In the genomic region with DNA sequence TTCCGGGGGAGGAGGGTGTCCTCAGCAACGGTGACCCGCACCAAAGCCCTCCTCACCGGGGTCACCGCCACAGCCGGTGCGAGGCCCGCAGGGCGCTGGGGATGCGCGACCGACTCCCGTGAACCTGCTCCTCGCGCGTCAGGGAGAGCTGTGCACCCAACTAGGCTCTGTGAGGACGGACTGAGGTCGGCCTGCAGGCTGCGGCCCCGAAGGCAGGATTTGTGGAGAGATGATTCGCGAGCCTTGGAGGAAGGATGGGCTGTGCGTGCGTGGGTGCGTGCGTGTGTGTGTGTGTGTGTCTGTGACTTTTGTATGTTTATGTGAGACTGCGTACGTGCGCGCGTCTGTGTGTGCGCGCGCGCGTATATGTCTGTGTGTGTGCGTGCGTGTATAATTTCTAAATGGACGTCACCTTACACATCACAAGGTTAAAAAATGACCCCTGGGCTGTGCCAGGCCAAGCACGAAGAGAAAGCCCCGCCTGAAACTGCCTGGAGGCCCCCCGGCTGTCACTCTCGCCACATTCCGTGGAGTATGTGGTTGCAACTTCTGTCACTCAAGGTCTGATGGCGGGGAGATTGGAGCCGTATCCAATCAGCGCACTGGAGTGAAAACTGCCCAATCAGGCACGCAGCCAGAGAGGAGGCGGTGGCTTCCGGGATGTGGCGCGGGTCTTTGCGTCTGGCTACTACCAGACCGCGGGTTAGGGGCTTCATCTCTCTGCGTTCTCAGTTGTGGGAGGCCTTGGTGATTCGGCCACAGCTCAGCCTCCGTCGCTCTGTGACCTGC, we compare ENCODE assay signal across 8 cellular contexts. TPM values are rescaled to one million over a fixed set of nuclear protein-coding genes. Genes with fewer than 3 reads are reported as not detected.
A peak's percentile ranks its signal among the peaks of the same experiment; 100 is the strongest.
DNase-seq lines count a peak whose midpoint lies in the region; ATAC-seq, FAIRE-seq and TF ChIP-seq lines count a peak whose summit lies in the region.

A gene (plus strand): TSS at position 672 of the 789 bp plus-strand sequence. CDS start 170 bp downstream, outside the sequence.

- H3K36me3 ChIP-seq in bronchial epithelial cell (ENCODE audit: control insufficient read depth, insufficient read depth, low read length) (peaks cover 1% of the 10 kb centered on the region), iPS-20b (ENCODE audit: insufficient read depth, low read depth, low read length) (peaks cover 17% of the 10 kb centered on the region; the same call in 1 of the 2 replicates), small intestine (ENCODE audit: control insufficient read depth in 2 of 2, insufficient read depth in 2 of 2, low read length in 2 of 2) (peaks cover 0 to 3% of the 10 kb centered on the region in 2 donors)

- H3K4me3 Mint-ChIP-seq in WTC11: peak within 1 kb of the TSS; percentile 99

- peaks cover 14% of the 10 kb centered on the region for H3K36me3 Mint-ChIP-seq in WTC11

- peak within 1 kb of the TSS; percentile 87 for H3K9ac ChIP-seq in iPS-20b (ENCODE audit: low read depth, low read length)

- peaks cover 16% of the 10 kb centered on the region; the same call in 1 of the 2 replicates for H3K27me3 Mint-ChIP-seq in WTC11 (ENCODE audit: low read depth)

- H3K4me1 ChIP-seq in iPS-20b (ENCODE audit: insufficient read depth, low read length): peaks cover 3% of the 10 kb centered on the region; the same call in 1 of the 2 replicates
- peaks cover 0 to 2% of the 10 kb centered on the region in 2 donors for H3K4me1 ChIP-seq in small intestine (ENCODE audit: control insufficient read depth in 2 of 2, insufficient read depth in 1 of 2, low read depth in 1 of 2, low read length in 1 of 2)

- H3K4me3 ChIP-seq in bronchial epithelial cell (ENCODE audit: low read depth, low read length): peak within 1 kb of the TSS; percentile 84
- peak within 1 kb of the TSS; percentile 97 for H3K4me3 ChIP-seq in iPS-20b (ENCODE audit: low read length)
- peak within 1 kb of the TSS; percentile 71 to 90 for H3K4me3 ChIP-seq in small intestine (ENCODE audit: low read depth in 1 of 2, low read length in 2 of 2)

- POLR2A ChIA-PET in WTC11 (lab: Charles Lee): interaction anchor here (0.5 to 1.5 kb wide), 5 partner anchors 14 to 214 kb away, joined by 3 to 7 read pairs (median 6); a partner anchor contains a TSS

- peak; percentile 91 for ATAC-seq in GM18505 (IDR thresholded peaks at IDR 0.05; ENCODE audit: unreplicated experiment)
- ATAC-seq in HG02973 (IDR thresholded peaks at IDR 0.05; ENCODE audit: unreplicated experiment): peak; percentile 89
- peak; percentile 92 for ATAC-seq in WTC11

- H3K9me3 ChIP-seq in iPS-20b (ENCODE audit: insufficient read depth, low read depth, low read length) (peaks cover 6% of the 10 kb centered on the region; the same call in 1 of the 2 replicates), small intestine (ENCODE audit: control insufficient read depth, low read depth) (no peaks in the 10 kb centered on the region)

- peak; percentile 92 for DNase-seq in NCI-H2107 treated with DMSO at 0.1 percent for 48 hours (lab: John Stamatoyannopoulos, UW; ENCODE audit: unreplicated experiment)
- peak; percentile 95 for DNase-seq in WTC11 (ENCODE audit: low spot score)
- DNase-seq in bronchial epithelial cell (ENCODE audit: low read depth): peak; percentile 92
- DNase-seq in small intestine: peak; percentile 99
- DNase-seq in RKO (ENCODE audit: low spot score): no peak

- CTCF ChIA-PET in WTC11 (lab: Charles Lee): interaction anchor here (1.8 kb wide), 1 partner anchor 32 kb away, joined by 4 read pairs; a partner anchor contains a TSS

- H3K4me1 Mint-ChIP-seq in WTC11: peaks cover 37% of the 10 kb centered on the region

- WGBS in small intestine, 3 donors: 0 to 1% (median 0%) methylated on average over 56 to 59 of the region's 59 CpGs

- peak within 1 kb of the TSS; percentile 78 for H3K27ac ChIP-seq in iPS-20b (ENCODE audit: low read length)
- H3K27ac ChIP-seq in small intestine (ENCODE audit: low read depth in 1 of 2, low read length in 1 of 2): peak within 1 kb of the TSS; percentile 84 to 93

- H3K27me3 ChIP-seq in bronchial epithelial cell (ENCODE audit: control insufficient read depth, insufficient read depth, low read length) (no peaks in the 10 kb centered on the region), iPS-20b (ENCODE audit: insufficient read depth, low read length) (peaks cover 24% of the 10 kb centered on the region), small intestine (ENCODE audit: control insufficient read depth in 2 of 2, insufficient read depth in 2 of 2, low read length in 2 of 2) (no peaks in the 10 kb centered on the region)

- TF ChIP-seq POLR2A in GM18505 (IDR thresholded peaks at IDR 0.05; ENCODE audit: borderline replicate concordance, extremely low read depth, insufficient read depth, insufficient read length): peak; percentile 69

- H3K9me3 Mint-ChIP-seq in WTC11: peaks cover 4% of the 10 kb centered on the region; the same call in 1 of the 2 replicates

- TF ChIP-seq CTCF in WTC11 (IDR thresholded peaks at IDR 0.05) (no peak), bronchial epithelial cell (IDR thresholded peaks at IDR 0.05; ENCODE audit: insufficient read depth, low read length, severe bottlenecking) (no peak)

- H3K27ac Mint-ChIP-seq in WTC11: peak within 1 kb of the TSS; percentile 98

- peak; percentile 96 for FAIRE-seq in bronchial epithelial cell (lab: Jason Lieb, UNC)
- FAIRE-seq in small intestine (lab: Jason Lieb, UNC): no peak

TF ChIP-seq in WTC11, 78 proteins besides CTCF, POLR2A, EP300 and RAD21 (continues in another document):
- TF ChIP-seq FOXK1 (CRISPR knock-in tag; IDR thresholded peaks at IDR 0.05) (peak; percentile 80), ZNF138 (CRISPR knock-in tag; conservative IDR thresholded peaks at IDR 0.05) (0 out of 2 replicates have a peak, but pooled peaks have one; percentile 67)
- TF ChIP-seq, protein P1, sequence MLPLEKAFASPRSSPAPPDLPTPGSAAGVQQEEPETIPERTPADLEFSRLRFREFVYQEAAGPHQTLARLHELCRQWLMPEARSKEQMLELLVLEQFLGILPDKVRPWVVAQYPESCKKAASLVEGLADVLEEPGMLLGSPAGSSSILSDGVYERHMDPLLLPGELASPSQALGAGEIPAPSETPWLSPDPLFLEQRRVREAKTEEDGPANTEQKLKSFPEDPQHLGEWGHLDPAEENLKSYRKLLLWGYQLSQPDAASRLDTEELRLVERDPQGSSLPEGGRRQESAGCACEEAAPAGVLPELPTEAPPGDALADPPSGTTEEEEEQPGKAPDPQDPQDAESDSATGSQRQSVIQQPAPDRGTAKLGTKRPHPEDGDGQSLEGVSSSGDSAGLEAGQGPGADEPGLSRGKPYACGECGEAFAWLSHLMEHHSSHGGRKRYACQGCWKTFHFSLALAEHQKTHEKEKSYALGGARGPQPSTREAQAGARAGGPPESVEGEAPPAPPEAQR (CRISPR knock-in tag; IDR thresholded peaks at IDR 0.05): no peak
- TF ChIP-seq, protein P2, sequence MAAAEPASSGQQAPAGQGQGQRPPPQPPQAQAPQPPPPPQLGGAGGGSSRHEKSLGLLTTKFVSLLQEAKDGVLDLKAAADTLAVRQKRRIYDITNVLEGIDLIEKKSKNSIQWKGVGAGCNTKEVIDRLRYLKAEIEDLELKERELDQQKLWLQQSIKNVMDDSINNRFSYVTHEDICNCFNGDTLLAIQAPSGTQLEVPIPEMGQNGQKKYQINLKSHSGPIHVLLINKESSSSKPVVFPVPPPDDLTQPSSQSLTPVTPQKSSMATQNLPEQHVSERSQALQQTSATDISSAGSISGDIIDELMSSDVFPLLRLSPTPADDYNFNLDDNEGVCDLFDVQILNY (CRISPR knock-in tag; IDR thresholded peaks at IDR 0.05): peak; percentile 76; the same call in 1 of the 2 replicates
- TF ChIP-seq, protein P3, sequence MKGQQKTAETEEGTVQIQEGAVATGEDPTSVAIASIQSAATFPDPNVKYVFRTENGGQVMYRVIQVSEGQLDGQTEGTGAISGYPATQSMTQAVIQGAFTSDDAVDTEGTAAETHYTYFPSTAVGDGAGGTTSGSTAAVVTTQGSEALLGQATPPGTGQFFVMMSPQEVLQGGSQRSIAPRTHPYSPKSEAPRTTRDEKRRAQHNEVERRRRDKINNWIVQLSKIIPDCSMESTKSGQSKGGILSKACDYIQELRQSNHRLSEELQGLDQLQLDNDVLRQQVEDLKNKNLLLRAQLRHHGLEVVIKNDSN (CRISPR knock-in tag; IDR thresholded peaks at IDR 0.05): 0 out of 2 replicates have a peak, but pooled peaks have one; percentile 15
- TF ChIP-seq, protein P4, sequence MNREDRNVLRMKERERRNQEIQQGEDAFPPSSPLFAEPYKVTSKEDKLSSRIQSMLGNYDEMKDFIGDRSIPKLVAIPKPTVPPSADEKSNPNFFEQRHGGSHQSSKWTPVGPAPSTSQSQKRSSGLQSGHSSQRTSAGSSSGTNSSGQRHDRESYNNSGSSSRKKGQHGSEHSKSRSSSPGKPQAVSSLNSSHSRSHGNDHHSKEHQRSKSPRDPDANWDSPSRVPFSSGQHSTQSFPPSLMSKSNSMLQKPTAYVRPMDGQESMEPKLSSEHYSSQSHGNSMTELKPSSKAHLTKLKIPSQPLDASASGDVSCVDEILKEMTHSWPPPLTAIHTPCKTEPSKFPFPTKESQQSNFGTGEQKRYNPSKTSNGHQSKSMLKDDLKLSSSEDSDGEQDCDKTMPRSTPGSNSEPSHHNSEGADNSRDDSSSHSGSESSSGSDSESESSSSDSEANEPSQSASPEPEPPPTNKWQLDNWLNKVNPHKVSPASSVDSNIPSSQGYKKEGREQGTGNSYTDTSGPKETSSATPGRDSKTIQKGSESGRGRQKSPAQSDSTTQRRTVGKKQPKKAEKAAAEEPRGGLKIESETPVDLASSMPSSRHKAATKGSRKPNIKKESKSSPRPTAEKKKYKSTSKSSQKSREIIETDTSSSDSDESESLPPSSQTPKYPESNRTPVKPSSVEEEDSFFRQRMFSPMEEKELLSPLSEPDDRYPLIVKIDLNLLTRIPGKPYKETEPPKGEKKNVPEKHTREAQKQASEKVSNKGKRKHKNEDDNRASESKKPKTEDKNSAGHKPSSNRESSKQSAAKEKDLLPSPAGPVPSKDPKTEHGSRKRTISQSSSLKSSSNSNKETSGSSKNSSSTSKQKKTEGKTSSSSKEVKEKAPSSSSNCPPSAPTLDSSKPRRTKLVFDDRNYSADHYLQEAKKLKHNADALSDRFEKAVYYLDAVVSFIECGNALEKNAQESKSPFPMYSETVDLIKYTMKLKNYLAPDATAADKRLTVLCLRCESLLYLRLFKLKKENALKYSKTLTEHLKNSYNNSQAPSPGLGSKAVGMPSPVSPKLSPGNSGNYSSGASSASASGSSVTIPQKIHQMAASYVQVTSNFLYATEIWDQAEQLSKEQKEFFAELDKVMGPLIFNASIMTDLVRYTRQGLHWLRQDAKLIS (CRISPR knock-in tag; IDR thresholded peaks at IDR 0.05; ENCODE audit: borderline replicate concordance): no peak

RNA-seq across cellular contexts. Expression of the gene that starts here (rescaled TPM):
- total RNA-seq in WTC11 (2021): 33.9 to 43.6 TPM (median 34.5 TPM) in 3 replicates
- 7.0 and 8.2 TPM in 2 replicates for total RNA-seq in bronchial epithelial cell
- 1 to 10 TPM; 1.9 to 3.8 (median 3.4) TPM for polyA plus RNA-seq in small intestine
